In the genomic region with DNA sequence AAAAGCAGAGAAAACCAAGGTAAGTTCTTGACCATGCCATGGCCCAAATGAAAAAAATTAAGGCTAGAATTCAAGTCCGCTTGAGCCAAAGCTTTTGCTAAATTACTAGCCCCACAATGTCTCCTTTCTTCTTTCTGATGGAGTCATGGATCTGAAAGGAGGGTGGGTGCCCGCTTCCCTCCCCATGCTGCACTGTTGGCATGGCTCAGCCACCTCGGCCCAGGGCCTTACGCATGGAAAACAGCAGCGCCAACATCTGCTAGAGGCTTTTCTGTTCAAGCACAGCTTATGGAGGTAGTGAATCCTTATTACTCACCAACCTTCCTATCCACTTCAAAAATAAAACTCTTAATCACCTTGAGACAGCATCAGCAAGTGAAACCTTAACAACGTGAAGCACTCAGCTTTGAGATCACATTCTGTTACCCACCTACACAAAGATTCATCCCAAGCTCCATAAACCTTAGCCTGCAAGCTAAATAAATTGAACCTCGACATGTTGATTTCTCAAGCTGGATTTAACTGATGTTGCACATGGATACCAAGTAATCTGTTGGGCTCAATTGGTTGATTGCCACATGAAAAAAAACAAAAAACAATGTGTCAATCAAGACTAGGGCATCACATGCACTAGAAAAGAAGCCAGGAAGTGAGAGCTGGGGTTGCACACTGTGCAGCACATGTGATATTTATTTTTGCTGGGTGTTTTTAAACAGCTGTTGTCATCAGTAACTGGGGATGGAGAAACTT, we compare ENCODE assay signal across 12 cellular contexts. TPM values are rescaled to one million over a fixed set of nuclear protein-coding genes. Genes with fewer than 3 reads are reported as not detected.
A peak's percentile ranks its signal among the peaks of the same experiment; 100 is the strongest.
DNase-seq lines count a peak whose midpoint lies in the region; ATAC-seq and TF ChIP-seq lines count a peak whose summit lies in the region.
"Had no signal": no experiment of that assay in that cellular context is flagged by ENCODE, and none has a peak within 500 bp of the region (broad histone marks: within the 10 kb centered on the region; RNA-seq: fewer than 3 reads in every experiment).

No MANE protein-coding gene starts in this region.

- WGBS in psoas muscle, 3 donors = 49 to 72% (median 59%) methylated on average over 7 of the region's 7 CpGs

- H3K27me3 ChIP-seq in psoas muscle (ENCODE audit: insufficient read depth in 3 of 3, low read length in 2 of 3) = no peaks in the 10 kb centered on the region
- H3K27me3 ChIP-seq: upper lobe of right lung had no signal

- peaks cover 6% of the 10 kb centered on the region for H3K27me3 Mint-ChIP-seq in activated naive CD8-positive, alpha-beta T cell treated with anti-CD3 and anti-CD28 coated beads, Interleukin-2, amount 10 ng/mL, durations not matched to agents 7 days and 5 days

- H3K4me1 Mint-ChIP-seq in activated naive CD8-positive, alpha-beta T cell treated with anti-CD3 and anti-CD28 coated beads, Interleukin-2, amount 10 ng/mL, durations not matched to agents 7 days and 5 days = peaks cover 23% of the 10 kb centered on the region

- H3K36me3 ChIP-seq in psoas muscle (ENCODE audit: insufficient read depth in 1 of 2, low read depth in 1 of 2) = no peaks in the 10 kb centered on the region
- H3K36me3 ChIP-seq: upper lobe of right lung had no signal

- H3K4me3 Mint-ChIP-seq in activated naive CD8-positive, alpha-beta T cell treated with anti-CD3 and anti-CD28 coated beads, Interleukin-2, amount 10 ng/mL, durations not matched to agents 7 days and 5 days = no peak overlapping the region

- no peak for TF ChIP-seq CTCF in psoas muscle (IDR thresholded peaks at IDR 0.05)

- ATAC-seq in GM18511 (IDR thresholded peaks at IDR 0.05; ENCODE audit: unreplicated experiment) (peak; percentile 78), HG02870 (IDR thresholded peaks at IDR 0.05; ENCODE audit: unreplicated experiment) (peak; percentile 80), psoas muscle (peak; percentile 53 to 64 (median 57))
- ATAC-seq in activated naive CD8-positive, alpha-beta T cell treated with anti-CD3 and anti-CD28 coated beads, Interleukin-2, amount 10 ng/mL, durations not matched to agents 7 days and 5 days (ENCODE audit: low read depth) = peak; percentile 83
- ATAC-seq: left ventricle myocardium superior, upper lobe of right lung had no signal

- H3K36me3 Mint-ChIP-seq in activated naive CD8-positive, alpha-beta T cell treated with anti-CD3 and anti-CD28 coated beads, Interleukin-2, amount 10 ng/mL, durations not matched to agents 7 days and 5 days = peaks cover 4% of the 10 kb centered on the region

- POLR2A ChIA-PET in activated naive CD8-positive, alpha-beta T cell treated with anti-CD3 and anti-CD28 coated beads, Interleukin-2, amount 10 ng/mL, durations not matched to agents 7 days and 5 days (lab: Charles Lee) = interaction anchor here (1.2 kb wide), 2 partner anchors 119 to 251 kb away, joined by 3 read pairs; no protein-coding TSS in a partner anchor

- H3K27ac Mint-ChIP-seq in activated naive CD8-positive, alpha-beta T cell treated with anti-CD3 and anti-CD28 coated beads, Interleukin-2, amount 10 ng/mL, durations not matched to agents 7 days and 5 days = peak overlapping the region; percentile 74

- DNase-seq in activated naive CD8-positive, alpha-beta T cell treated with anti-CD3 and anti-CD28 coated beads, Interleukin-2, amount 10 ng/mL, durations not matched to agents 7 days and 5 days = no peak
- DNase-seq in psoas muscle = no peak
- no peak for DNase-seq in posterior vena cava (ENCODE audit: low spot score)
- DNase-seq in DMS153 treated with DMSO at 0.1 percent for 48 hours (lab: John Stamatoyannopoulos, UW; ENCODE audit: unreplicated experiment) = no peak
- no peak for DNase-seq in kidney glomerular epithelial cell (lab: John Stamatoyannopoulos, UW)
- no peak for DNase-seq in activated effector memory CD4-positive, alpha-beta T cell treated with anti-CD3 and anti-CD28 coated beads, Interleukin-2, amount 50 U/mL, for 16 hours
- DNase-seq: COR-L47, left ventricle myocardium superior, NCI-H2081, upper lobe of right lung had no signal

- intact Hi-C loops in psoas muscle (cut with DNase I) (loop anchor here in 1 of 2 donors (10.0 kb wide), 1 partner anchor 93 kb away; the partner anchor contains the start of gene KCTD4), posterior vena cava (cut with DNase I) (loop anchor here in 1 of 2 donors (10.0 kb wide), 1 partner anchor 83 kb away; no protein-coding TSS in a partner anchor)

- H3K27ac ChIP-seq in psoas muscle = peak overlapping the region; percentile 84
- H3K27ac ChIP-seq: upper lobe of right lung had no signal

- peaks cover 27% of the 10 kb centered on the region for H3K4me1 ChIP-seq in psoas muscle
- H3K4me1 ChIP-seq: upper lobe of right lung had no signal

- no peaks in the 10 kb centered on the region for H3K9me3 Mint-ChIP-seq in activated naive CD8-positive, alpha-beta T cell treated with anti-CD3 and anti-CD28 coated beads, Interleukin-2, amount 10 ng/mL, durations not matched to agents 7 days and 5 days

- H3K9me3 ChIP-seq in psoas muscle = no peaks in the 10 kb centered on the region
- H3K9me3 ChIP-seq: upper lobe of right lung had no signal

- H3K4me3 ChIP-seq in psoas muscle = peak overlapping the region; percentile 41
- H3K4me3 ChIP-seq: upper lobe of right lung had no signal

RNA-seq across cellular contexts. Expression of gene TPT1, which starts 43.4 kb away (rescaled TPM):
- total RNA-seq in activated naive CD8-positive, alpha-beta T cell treated with anti-CD3 and anti-CD28 coated beads, Interleukin-2, amount 10 ng/mL, durations not matched to agents 7 days and 5 days = 1,000 to 10,000 TPM; 5,393 to 5,681 TPM
- total RNA-seq in psoas muscle (over 10,000 TPM in 3 of 4 donors, 1,000 to 10,000 TPM in 1; 7,807 to 12,417 (median 11,452) TPM), posterior vena cava (1,000 to 10,000 TPM; 3,403 to 4,073 TPM)
- polyA plus RNA-seq in psoas muscle = over 10,000 TPM; 17,732 to 19,074 (median 18,570) TPM
